ENCODE assay signal across 15 cellular contexts in genomic region chr2:173472112-173472511, GRCh38.
DNase-seq lines count a peak whose midpoint lies in the region; ATAC-seq and TF ChIP-seq lines count a peak whose summit lies in the region.
"Had no signal": no experiment of that assay in that cellular context is flagged by ENCODE, and none has a peak within 500 bp of the region (broad histone marks: within the 10 kb centered on the region; RNA-seq: fewer than 3 reads in every experiment).

No MANE protein-coding gene starts in this region.

- CTCF ChIA-PET in PC-3 (lab: Charles Lee): interaction anchor here (0.6 to 1.1 kb wide), 2 partner anchors 95 to 606 kb away, joined by 3 read pairs; no protein-coding TSS in a partner anchor

- BruUV-seq in PC-3 (replicated peaks; lab: Mats Ljungman, UMichigan): no TSS peak

- H3K27ac ChIP-seq in PC-3 (ENCODE audit: low read length): no peak overlapping the region

- POLR2A ChIA-PET in PC-3 (lab: Charles Lee; ENCODE audit: unreplicated experiment): no interaction called here

- no peak overlapping the region for H3K4me2 ChIP-seq in PC-3 (ENCODE audit: low read length)
- H3K4me2 ChIP-seq: GM23338 had no signal

- ATAC-seq in PC-3: no peak
- no peak for ATAC-seq in GM18520 (IDR thresholded peaks at IDR 0.05; ENCODE audit: unreplicated experiment)
- ATAC-seq: GM23338 had no signal

- H3K9me3 ChIP-seq in PC-3 (ENCODE audit: low read length): no peaks in the 10 kb centered on the region

- H4K20me1 ChIP-seq in PC-3 (ENCODE audit: low read length): no peaks in the 10 kb centered on the region

- DNase-seq in COR-L47 (lab: John Stamatoyannopoulos, UW): peak; percentile 4
- DNase-seq in HT-29 (ENCODE audit: low spot score): peak; percentile 22
- DNase-seq in PC-3: peak; percentile 3
- DNase-seq in kidney tubule cell (ENCODE audit: low spot score): peak; percentile 6
- DNase-seq in GM19240 (ENCODE audit: insufficient read length, low spot score): no peak
- DNase-seq in activated gamma-delta T cell treated with Interleukin-2 at 50 U/mL for 16 hours: no peak
- DNase-seq in midbrain (lab: John Stamatoyannopoulos, UW): no peak
- DNase-seq: C1 segment of cervical spinal cord; CD4-positive, alpha-beta T cell; DND-41; GF-D8; H9; KG1 had no signal

- H3K9ac ChIP-seq in PC-3 (ENCODE audit: low read length): no peak overlapping the region

- H3F3A ChIP-seq in PC-3 (ENCODE audit: low read length, unreplicated experiment): no peaks in the 10 kb centered on the region

- H3K79me2 ChIP-seq in PC-3 (ENCODE audit: low read length): no peaks in the 10 kb centered on the region

- H2AFZ ChIP-seq in PC-3 (ENCODE audit: low read length): no peak overlapping the region

- no peaks in the 10 kb centered on the region for H3K27me3 ChIP-seq in PC-3 (ENCODE audit: low read length)

- no peaks in the 10 kb centered on the region for H3K4me1 ChIP-seq in PC-3 (ENCODE audit: insufficient read depth, low read length)

- H3K36me3 ChIP-seq in PC-3 (ENCODE audit: low read depth, low read length): no peaks in the 10 kb centered on the region

- no peak overlapping the region for H3K4me3 ChIP-seq in PC-3 (ENCODE audit: low read length)
- H3K4me3 ChIP-seq: GM23338 had no signal

- no peak for TF ChIP-seq CTCF in PC-3 (conservative IDR thresholded peaks at IDR 0.05; ENCODE audit: low read depth, low read length)

- no peaks in the 10 kb centered on the region for H3K9me2 ChIP-seq in PC-3 (replicated peaks; ENCODE audit: low read length)

- intact Hi-C loops in PC-3 (cut with micrococcal nuclease): no loop called here

Comparison
In these comparisons a context has a peak if more than half of its experiments do, and no peak if none do; other contexts are left out.
1. DNase-seq: peak in COR-L47 (single experiment), HT-29 (single experiment), PC-3 (single experiment) and kidney tubule cell (single experiment); none in GM19240 (single experiment), activated gamma-delta T cell treated with Interleukin-2 at 50 U/mL for 16 hours (single experiment) and midbrain (single experiment).